Comparison of ENCODE assay signal across 11 cellular contexts in the genomic region with DNA sequence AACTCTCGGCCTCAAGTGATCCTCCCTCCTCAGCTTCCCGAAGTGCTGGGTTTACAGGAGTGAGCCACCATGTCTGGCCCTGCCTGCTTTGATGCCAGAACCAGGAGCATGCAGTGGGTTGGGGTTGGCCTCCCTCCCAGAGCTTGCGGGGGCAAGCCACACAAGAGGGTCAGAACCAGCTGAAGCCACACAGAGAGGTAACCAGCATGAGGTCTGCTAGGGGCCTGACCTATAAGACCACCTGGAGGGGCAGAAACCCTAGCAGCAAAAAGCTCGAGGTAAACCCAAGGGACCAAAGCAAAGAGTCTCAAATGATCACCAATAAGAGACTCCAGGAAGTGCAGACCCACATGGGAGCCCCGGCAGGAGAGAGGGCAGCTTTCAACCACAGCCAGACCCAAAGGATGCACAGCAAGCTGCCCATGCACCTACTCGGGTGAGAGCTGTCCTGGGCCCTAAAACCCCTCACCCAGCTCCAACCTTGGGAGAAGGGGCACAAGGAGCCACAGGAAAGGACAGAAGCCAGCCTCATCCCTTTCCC.
DNase-seq lines count a peak whose midpoint lies in the region; ATAC-seq, FAIRE-seq and TF ChIP-seq lines count a peak whose summit lies in the region.
"Had no signal": no experiment of that assay in that cellular context is flagged by ENCODE, and none has a peak within 500 bp of the region (broad histone marks: within the 10 kb centered on the region; RNA-seq: fewer than 3 reads in every experiment).

No MANE protein-coding gene starts in this region.

- H3F3A ChIP-seq in GM23248 (ENCODE audit: insufficient read depth): peaks cover 18% of the 10 kb centered on the region; the same call in 1 of the 2 replicates

- H3K9me3 Mint-ChIP-seq in stimulated activated memory B cell treated with anti-CD40 and anti-IgM and Interleukin-4, amounts not matched to agents 10 μg/mL and 1 μg/mL and 100 μg/mL, for 72 hours: no peaks in the 10 kb centered on the region
- no peaks in the 10 kb centered on the region for H3K9me3 Mint-ChIP-seq in endothelial cell (ENCODE audit: unreplicated experiment)
- H3K9me3 Mint-ChIP-seq: H9; naive thymus-derived CD8-positive, alpha-beta T cell had no signal

- POLR2A ChIA-PET in HEK293T (lab: Yijun Ruan, JAX): no interaction called here

- H3K4me3 Mint-ChIP-seq in stimulated activated memory B cell treated with anti-CD40 and anti-IgM and Interleukin-4, amounts not matched to agents 10 μg/mL and 1 μg/mL and 100 μg/mL, for 72 hours: peak overlapping the region; percentile 32
- no peak overlapping the region for H3K4me3 Mint-ChIP-seq in endothelial cell (ENCODE audit: unreplicated experiment)
- H3K4me3 Mint-ChIP-seq: H9 had no signal

- no peaks in the 10 kb centered on the region for H3K9me2 ChIP-seq in GM23248 (ENCODE audit: insufficient read depth)

- 34 to 42% methylated on average over 6 of the region's 6 CpGs for WGBS in GM23248 (ENCODE audit: low coverage in 1 of 2, low lambda C conversion rate in 2 of 2, missing lambda C conversion rate in 2 of 2), 2 experiments
- WGBS in gastroesophageal sphincter (ENCODE audit: low coverage in 1 of 2), 2 donors: 40% methylated on average over 2 of the region's 6 CpGs; no CpG with 5 or more reads in 1 of the 2 donors

- H3K36me3 Mint-ChIP-seq in stimulated activated memory B cell treated with anti-CD40 and anti-IgM and Interleukin-4, amounts not matched to agents 10 μg/mL and 1 μg/mL and 100 μg/mL, for 72 hours: no peaks in the 10 kb centered on the region
- H3K36me3 Mint-ChIP-seq in endothelial cell (ENCODE audit: low read depth, unreplicated experiment): no peaks in the 10 kb centered on the region
- H3K36me3 Mint-ChIP-seq: naive thymus-derived CD8-positive, alpha-beta T cell had no signal

- peaks cover 32% of the 10 kb centered on the region for H3K4me1 ChIP-seq in GM23248 (ENCODE audit: insufficient read depth)
- peaks cover 0 to 39% (median 11%) of the 10 kb centered on the region in 3 donors for H3K4me1 ChIP-seq in gastroesophageal sphincter

- H3K4me2 ChIP-seq in GM23248 (ENCODE audit: unreplicated experiment): peak overlapping the region; percentile 63

- H4K20me1 ChIP-seq in GM23248 (ENCODE audit: insufficient read depth): no peaks in the 10 kb centered on the region

- TF ChIP-seq POLR2A in gastroesophageal sphincter (IDR thresholded peaks at IDR 0.05): no peak

- TF ChIP-seq EP300 in gastroesophageal sphincter (IDR thresholded peaks at IDR 0.05): no peak

- H3K27me3 ChIP-seq in GM23248 (replicated peaks; ENCODE audit: insufficient read depth): no peaks in the 10 kb centered on the region
- no peaks in the 10 kb centered on the region for H3K27me3 ChIP-seq in gastroesophageal sphincter

- in situ Hi-C loops in GM23248 (cut with MboI): no loop called here

- no peaks in the 10 kb centered on the region for H3K79me2 ChIP-seq in GM23248 (ENCODE audit: insufficient read depth)

- ATAC-seq in gastroesophageal sphincter: no peak
- ATAC-seq in stimulated activated memory B cell treated with anti-CD40 and anti-IgM and Interleukin-4, amounts not matched to agents 10 μg/mL and 1 μg/mL and 100 μg/mL, for 72 hours: peak; percentile 72
- ATAC-seq: naive thymus-derived CD8-positive, alpha-beta T cell had no signal

- H3K27ac ChIP-seq in GM23248 (peak overlapping the region; percentile 97), gastroesophageal sphincter (peak overlapping the region; percentile 61 to 88 (median 85))

- H3K27ac Mint-ChIP-seq in stimulated activated memory B cell treated with anti-CD40 and anti-IgM and Interleukin-4, amounts not matched to agents 10 μg/mL and 1 μg/mL and 100 μg/mL, for 72 hours: peak overlapping the region; percentile 98
- H3K27ac Mint-ChIP-seq in endothelial cell (ENCODE audit: unreplicated experiment): no peak overlapping the region

- H3K4me1 Mint-ChIP-seq in stimulated activated memory B cell treated with anti-CD40 and anti-IgM and Interleukin-4, amounts not matched to agents 10 μg/mL and 1 μg/mL and 100 μg/mL, for 72 hours: peaks cover 65% of the 10 kb centered on the region
- H3K4me1 Mint-ChIP-seq in endothelial cell (ENCODE audit: unreplicated experiment): peaks cover 8% of the 10 kb centered on the region

- no peaks in the 10 kb centered on the region for H3K27me3 Mint-ChIP-seq in stimulated activated memory B cell treated with anti-CD40 and anti-IgM and Interleukin-4, amounts not matched to agents 10 μg/mL and 1 μg/mL and 100 μg/mL, for 72 hours
- H3K27me3 Mint-ChIP-seq in endothelial cell (ENCODE audit: unreplicated experiment): peaks cover 3% of the 10 kb centered on the region
- H3K27me3 Mint-ChIP-seq: naive thymus-derived CD8-positive, alpha-beta T cell had no signal

- CTCF ChIA-PET in HEK293T (lab: Yijun Ruan, JAX): interaction anchor here (0.6 to 1.0 kb wide), 2 partner anchors 170 to 185 kb away, joined by 3 to 5 read pairs; no protein-coding TSS in a partner anchor

- no peak for DNase-seq in GM23248
- no peak for DNase-seq in endothelial cell (ENCODE audit: low spot score)
- DNase-seq in frontal cortex (ENCODE audit: low spot score in 2 of 2): no peak
- no peak for DNase-seq in NCI-H226
- no peak for DNase-seq in HEK293T (ENCODE audit: extremely low spot score)
- DNase-seq: H9; naive thymus-derived CD8-positive, alpha-beta T cell; NCI-H526 had no signal

- H3K36me3 ChIP-seq in GM23248 (ENCODE audit: low read depth): no peaks in the 10 kb centered on the region
- no peaks in the 10 kb centered on the region for H3K36me3 ChIP-seq in gastroesophageal sphincter

- H2AFZ ChIP-seq in GM23248: peak overlapping the region; percentile 91

- TF ChIP-seq CTCF in WI38 (IDR thresholded peaks at IDR 0.05; ENCODE audit: low read depth, low read length) (no peak), gastroesophageal sphincter (IDR thresholded peaks at IDR 0.05) (no peak), endothelial cell (IDR thresholded peaks at IDR 0.05; ENCODE audit: unreplicated experiment) (no peak)

- FAIRE-seq in frontal cortex (lab: Jason Lieb, UNC): no peak

- H3K4me3 ChIP-seq in GM23248: no peak overlapping the region
- peak overlapping the region; percentile 24; the same call in 1 of the 2 replicates for H3K4me3 ChIP-seq in WI38 (ENCODE audit: low read depth, low read length)
- H3K4me3 ChIP-seq in gastroesophageal sphincter: no peak overlapping the region

- H3K9me3 ChIP-seq in GM23248 (ENCODE audit: low read depth) (no peaks in the 10 kb centered on the region), gastroesophageal sphincter (no peaks in the 10 kb centered on the region)

- peak overlapping the region; percentile 80 for H3K9ac ChIP-seq in GM23248

TF ChIP-seq in HEK293T, 16 proteins besides CTCF, POLR2A, EP300 and RAD21:
- TF ChIP-seq FOXK2 (IDR thresholded peaks at IDR 0.05) (no peak), ZNF384 (IDR thresholded peaks at IDR 0.05) (no peak), PKNOX1 (IDR thresholded peaks at IDR 0.05) (no peak), CTBP1 (IDR thresholded peaks at IDR 0.05; ENCODE audit: borderline replicate concordance) (no peak), TARDBP (IDR thresholded peaks at IDR 0.05) (no peak), BHLHE40 (IDR thresholded peaks at IDR 0.05; ENCODE audit: borderline replicate concordance) (no peak), L3MBTL2 (conservative IDR thresholded peaks at IDR 0.05) (no peak), ARNT (IDR thresholded peaks at IDR 0.05) (no peak)
TF ChIP-seq in HEK293T: peak in this region for 0.
